In genomic region chr5:637581-638450, GRCh38 we compare ENCODE assay signal across 24 cellular contexts. TPM values are rescaled to one million over a fixed set of nuclear protein-coding genes. Genes with fewer than 3 reads are reported as not detected.
DNase-seq lines count a peak whose midpoint lies in the region; ATAC-seq, FAIRE-seq and TF ChIP-seq lines count a peak whose summit lies in the region.
"Had no signal": no experiment of that assay in that cellular context is flagged by ENCODE, and none has a peak within 500 bp of the region (broad histone marks: within the 10 kb centered on the region; RNA-seq: fewer than 3 reads in every experiment).

No MANE protein-coding gene starts in this region.

- H3K27me3 Mint-ChIP-seq in activated T-cell treated with anti-CD3 and anti-CD28 coated beads, Interleukin-2, amount 50 U/mL, for 24 hours = no peaks in the 10 kb centered on the region
- H3K27me3 Mint-ChIP-seq: IgD-negative memory B cell had no signal

- no peak overlapping the region for H3K9ac ChIP-seq in K562 (ENCODE audit: insufficient read depth in 1 of 2, low read depth in 2 of 2, low read length in 2 of 2)

- DNase-seq in activated T-cell treated with anti-CD3 and anti-CD28 coated beads, Interleukin-2, amount 50 U/mL, for 24 hours = peak; percentile 22
- no peak for DNase-seq in activated T-cell treated with anti-CD3 and anti-CD28 coated beads, Interleukin-2, amount 50 U/mL, for 1 hour
- DNase-seq in K562 (ENCODE audit: extremely low read depth in 1 of 4, low spot score in 3 of 4) (no peak), lower lobe of right lung (peak; percentile 28), suprapubic skin (ENCODE audit: low spot score in 2 of 2) (peak; percentile 40 to 71), NCI-H526 treated with DMSO at 0.1 percent for 48 hours (lab: John Stamatoyannopoulos, UW) (no peak), GM13977 (ENCODE audit: low spot score) (no peak), HK-2 (ENCODE audit: unreplicated experiment) (no peak)
- DNase-seq: AML-193, C1 segment of cervical spinal cord, DND-41, H7, Karpas-422, MV-4-11, NCI-H1105 treated with DMSO at 0.1 percent for 48 hours, NCI-H1694, NCI-H2081, NCI-H2171, NCI-H524 treated with DMSO at 0.1 percent for 48 hours, OCI-M1 had no signal

- TF ChIP-seq CTCF in K562 (IDR thresholded peaks at IDR 0.05 in 2 of 3, conservative IDR thresholded peaks at IDR 0.05 in 1 of 3; ENCODE audit: insufficient read depth in 2 of 3, low read depth in 1 of 3, low read length in 3 of 3) (no peak), lower lobe of right lung (IDR thresholded peaks at IDR 0.05) (no peak), suprapubic skin (IDR thresholded peaks at IDR 0.05) (no peak), GM13977 (IDR thresholded peaks at IDR 0.05; ENCODE audit: extremely low read depth, insufficient read depth, missing control alignments) (no peak)

- peaks cover 0 to 7% of the 10 kb centered on the region in 2 experiments; a peak in 2 of 5 replicates for H3K4me1 ChIP-seq in K562 (replicated peaks in 1 of 2; ENCODE audit: control insufficient read depth in 2 of 2, insufficient read depth in 2 of 2, low read length in 2 of 2)
- H3K4me1 ChIP-seq in lower lobe of right lung = no peaks in the 10 kb centered on the region
- no peaks in the 10 kb centered on the region for H3K4me1 ChIP-seq in suprapubic skin

- TF ChIP-seq RAD21 in K562 (CRISPR knock-in tag; conservative IDR thresholded peaks at IDR 0.05 in 1 of 2, IDR thresholded peaks at IDR 0.05 in 1 of 2) = no peak

- H3K27me3 ChIP-seq in K562 (ENCODE audit: control insufficient read depth in 2 of 2, insufficient read depth in 2 of 2, low read length in 2 of 2) = no peaks in the 10 kb centered on the region
- no peaks in the 10 kb centered on the region for H3K27me3 ChIP-seq in lower lobe of right lung (ENCODE audit: low read depth)
- no peaks in the 10 kb centered on the region for H3K27me3 ChIP-seq in suprapubic skin

- H3K36me3 Mint-ChIP-seq in activated T-cell treated with anti-CD3 and anti-CD28 coated beads, Interleukin-2, amount 50 U/mL, for 24 hours (ENCODE audit: low read depth) = peaks cover 91% of the 10 kb centered on the region

- CTCF ChIA-PET in K562 (lab: Yijun Ruan, JAX; ENCODE audit: low intra/inter-chr PET ratio) = no interaction called here

- H4K20me1 ChIP-seq in K562 (replicated peaks; ENCODE audit: control insufficient read depth, insufficient read depth, low read length) = no peaks in the 10 kb centered on the region; the same call in 1 of the 2 replicates

- WGBS in K562 (ENCODE audit: insufficient coverage, low coverage, missing lambda C conversion rate) = 93% methylated on average over 36 of the region's 42 CpGs
- 90% methylated on average over 18 of the region's 42 CpGs for WGBS in suprapubic skin

- TF ChIP-seq POLR2A in K562 (conservative IDR thresholded peaks at IDR 0.05) (no peak), suprapubic skin (IDR thresholded peaks at IDR 0.05) (no peak)

- H3K36me3 ChIP-seq in K562 (ENCODE audit: control insufficient read depth, insufficient read depth, low read length) (peaks cover 95% of the 10 kb centered on the region), lower lobe of right lung (peaks cover 71% of the 10 kb centered on the region), suprapubic skin (peaks cover 86% of the 10 kb centered on the region)

- FAIRE-seq in K562 (lab: Jason Lieb, UNC) = no peak
- FAIRE-seq: GM12878, RCC 7860 had no signal

- POLR2A ChIA-PET in K562 (lab: Yijun Ruan, JAX) = no interaction called here

- no peak overlapping the region for H2AFZ ChIP-seq in K562 (ENCODE audit: low read depth, low read length)

- no peak overlapping the region for H3K27ac Mint-ChIP-seq in activated T-cell treated with anti-CD3 and anti-CD28 coated beads, Interleukin-2, amount 50 U/mL, for 24 hours
- H3K27ac Mint-ChIP-seq: CD8-positive, alpha-beta T cell; IgD-negative memory B cell had no signal

- ATAC-seq in K562 = no peak
- no peak for ATAC-seq in lower lobe of right lung
- ATAC-seq: CD8-positive, alpha-beta T cell; GM12878 had no signal

- H3K4me2 ChIP-seq in K562 (ENCODE audit: insufficient read depth, low read length) = no peak overlapping the region

- no TSS peak for BruUV-seq in K562 (replicated peaks; lab: Mats Ljungman, UMichigan)

- H3K9me1 ChIP-seq in K562 (ENCODE audit: control insufficient read depth, insufficient read depth, low read length) = no peaks in the 10 kb centered on the region

- H3K9me3 Mint-ChIP-seq in activated T-cell treated with anti-CD3 and anti-CD28 coated beads, Interleukin-2, amount 50 U/mL, for 24 hours = no peaks in the 10 kb centered on the region
- H3K9me3 Mint-ChIP-seq: CD8-positive, alpha-beta T cell had no signal

- intact Hi-C loops in K562 (cut with micrococcal nuclease) (no loop called here), lower lobe of right lung (cut with DNase I) (no loop called here)

- no peak overlapping the region for H3K27ac ChIP-seq in K562 (ENCODE audit: extremely low read depth, low read depth, low read length)
- no peak overlapping the region for H3K27ac ChIP-seq in lower lobe of right lung
- no peak overlapping the region for H3K27ac ChIP-seq in suprapubic skin

- H3K79me2 ChIP-seq in K562 (ENCODE audit: control insufficient read depth, insufficient read depth, low read length) = no peaks in the 10 kb centered on the region

- H3K4me3 Mint-ChIP-seq in activated T-cell treated with anti-CD3 and anti-CD28 coated beads, Interleukin-2, amount 50 U/mL, for 24 hours = no peak overlapping the region
- H3K4me3 Mint-ChIP-seq: CD8-positive, alpha-beta T cell; IgD-negative memory B cell had no signal

- H3K9me3 ChIP-seq in K562 (replicated peaks; ENCODE audit: control insufficient read depth, insufficient read depth, low read depth, low read length) (no peaks in the 10 kb centered on the region), lower lobe of right lung (no peaks in the 10 kb centered on the region), suprapubic skin (no peaks in the 10 kb centered on the region)

- H3K4me1 Mint-ChIP-seq in activated T-cell treated with anti-CD3 and anti-CD28 coated beads, Interleukin-2, amount 50 U/mL, for 24 hours (ENCODE audit: low read depth) = no peaks in the 10 kb centered on the region
- H3K4me1 Mint-ChIP-seq: IgD-negative memory B cell had no signal

- in situ Hi-C loops in K562 (cut with MboI) (no loop called here), GM13977 (cut with MboI; ENCODE audit: low pct_unique_long_range_greater_than_20kb, low sequenced_read_pairs, unreplicated experiment) (no loop called here)

- H3K4me3 ChIP-seq in K562 (no peak overlapping the region), lower lobe of right lung (no peak overlapping the region), suprapubic skin (no peak overlapping the region)
- H3K4me3 ChIP-seq: GM12878 had no signal

- no peak for TF ChIP-seq EP300 in K562 (IDR thresholded peaks at IDR 0.05; ENCODE audit: low read length)
- no peak for TF ChIP-seq EP300 in suprapubic skin (IDR thresholded peaks at IDR 0.05)

TF ChIP-seq in K562, 482 proteins besides CTCF, POLR2A, EP300 and RAD21:
- TF ChIP-seq ZNF785 (CRISPR knock-in tag; IDR thresholded peaks at IDR 0.05) (no peak), MCM5 (IDR thresholded peaks at IDR 0.05; ENCODE audit: low read depth) (no peak), POLR2G (IDR thresholded peaks at IDR 0.05; ENCODE audit: low read depth, low read length) (peak; percentile 31; the same call in 1 of the 2 replicates), ZNF584 (CRISPR knock-in tag; IDR thresholded peaks at IDR 0.05; ENCODE audit: low read depth) (no peak)

RNA-seq across cellular contexts. Expression of gene CEP72, which starts 25.7 kb away (rescaled TPM):
- total RNA-seq in K562 (2011; cell fraction: chromatin; rRNA removed; ENCODE audit: low replicate concordance) = 124 and 152 TPM in 2 replicates
- 76.5 and 81.0 TPM in 2 replicates for total RNA-seq in K562 (2011; cell fraction: nucleolus; rRNA removed)
- 63.1 and 68.9 TPM in 2 replicates for total RNA-seq in K562 (2011; cell fraction: nucleoplasm; rRNA removed)
- 17.6 and 27.4 TPM in 2 replicates for total RNA-seq in K562 (2014; rRNA removed)
- 9.4 and 11.3 TPM in 2 replicates for total RNA-seq in K562 (2014; rRNA removed; fragmentation: Illumina TruSeq; extraction: Trizol)
- 16.3 and 17.4 TPM in 2 replicates for total RNA-seq in K562 (2015; rRNA removed; fragmentation: Illumina TruSeq; extraction: Trizol)
- 33.3 and 38.1 TPM in 2 replicates for total RNA-seq in K562 (2021)
- 14.0 and 17.8 TPM in 2 replicates for polyA plus RNA-seq in K562 (2011; rRNA removed)
- 11.8 and 15.1 TPM in 2 replicates for polyA plus RNA-seq in K562 (2011; cell fraction: cytosol; rRNA removed)
- 32.3 and 49.2 TPM in 2 replicates for polyA plus RNA-seq in K562 (2011; cell fraction: nucleus; rRNA removed)
- 15.2 and 20.5 TPM in 2 replicates for polyA plus RNA-seq in K562 (2012)
- polyA plus RNA-seq in K562 (2014; fragmentation: Illumina TruSeq; extraction: Trizol) = 14.2 and 15.2 TPM in 2 replicates
- 1 to 10 TPM in 1 of 2 experiments, under 1 TPM in 1; 0.89 to 1.4 TPM for polyA plus RNA-seq in K562 (2014; fragmentation: Nextera tagmentation; extraction: Ambion mirVana)
- 19.9 and 28.6 TPM in 2 replicates for polyA plus RNA-seq in K562 (2014; rRNA removed)
- 23.6 and 27.4 TPM in 2 replicates for polyA minus RNA-seq in K562 (2011; rRNA and poly(A)+ RNA removed)
- 19.7 and 26.2 TPM in 2 replicates for polyA minus RNA-seq in K562 (2011; cell fraction: cytosol; rRNA and poly(A)+ RNA removed)
- 40.4 and 45.3 TPM in 2 replicates for polyA minus RNA-seq in K562 (2011; cell fraction: nucleus; rRNA and poly(A)+ RNA removed)
- 10.6 TPM for total RNA-seq in lower lobe of right lung
- total RNA-seq in suprapubic skin = 10 to 100 TPM in 2 of 4 donors, 1 to 10 TPM in 2; 8.3 to 13.6 (median 10.9) TPM

RNA-seq across cellular contexts. Expression of gene TPPP, which starts 55.3 kb away (rescaled TPM):
- total RNA-seq in K562 (2011; cell fraction: chromatin; rRNA removed; ENCODE audit: low replicate concordance) = 0.11 and 0.28 TPM in 2 replicates
- 0.13 and 0.17 TPM in 2 replicates for total RNA-seq in K562 (2011; cell fraction: nucleolus; rRNA removed)
- 0.15 TPM in 1 of 2 replicates, not detected in the other for total RNA-seq in K562 (2011; cell fraction: nucleoplasm; rRNA removed)
- total RNA-seq in K562 (2014; rRNA removed) (not detected in 2 replicates), K562 (2014; rRNA removed; fragmentation: Illumina TruSeq; extraction: Trizol) (not detected in 2 replicates), K562 (2015; rRNA removed; fragmentation: Illumina TruSeq; extraction: Trizol) (not detected in 2 replicates), K562 (2021) (0.07 TPM in 2 replicates), lower lobe of right lung (16.2 TPM), suprapubic skin (10 to 100 TPM; 10.5 to 22.2 (median 16.2) TPM)
- polyA plus RNA-seq in K562 (2011; rRNA removed) (0.01 and 0.03 TPM in 2 replicates), K562 (2014; fragmentation: Illumina TruSeq; extraction: Trizol) (0.01 TPM in 1 of 2 replicates, not detected in the other), K562 (2014; fragmentation: Nextera tagmentation; extraction: Ambion mirVana) (not detected), K562 (2014; rRNA removed) (not detected in 2 replicates)
- polyA plus RNA-seq in K562 (2011; cell fraction: cytosol; rRNA removed) = 0.04 and 0.06 TPM in 2 replicates
- 0.06 and 0.11 TPM in 2 replicates for polyA plus RNA-seq in K562 (2011; cell fraction: nucleus; rRNA removed)
- 0.21 and 0.25 TPM in 2 replicates for polyA plus RNA-seq in K562 (2012)
- 0.11 and 0.12 TPM in 2 replicates for polyA minus RNA-seq in K562 (2011; rRNA and poly(A)+ RNA removed)
- not detected in 2 replicates for polyA minus RNA-seq in K562 (2011; cell fraction: cytosol; rRNA and poly(A)+ RNA removed)
- polyA minus RNA-seq in K562 (2011; cell fraction: nucleus; rRNA and poly(A)+ RNA removed) = not detected in 2 replicates
- polyA plus RNA-seq: IgD-negative memory B cell had no signal

Comparison
In these comparisons a context has a peak if more than half of its experiments do, and no peak if none do; other contexts are left out.
1. DNase-seq: peak in activated T-cell treated with anti-CD3 and anti-CD28 coated beads, Interleukin-2, amount 50 U/mL, for 24 hours (single experiment), lower lobe of right lung (single experiment) and suprapubic skin (2 of 2); none in activated T-cell treated with anti-CD3 and anti-CD28 coated beads, Interleukin-2, amount 50 U/mL, for 1 hour (single experiment), K562 (0 of 4), NCI-H526 treated with DMSO at 0.1 percent for 48 hours (single experiment), GM13977 (single experiment) and HK-2 (single experiment).
2. RNA of gene TPPP, which starts 55.3 kb away (total RNA-seq): 10.5 to 22.2 TPM in suprapubic skin and 16.2 TPM in lower lobe of right lung (single experiment); 0.07 to 0.28 TPM in K562; every median in the first group is over 4 times any median in the second.